ENCODE assay signal across 26 cellular contexts in genomic region chr16:63171545-63171944, GRCh38.
DNase-seq lines count a peak whose midpoint lies in the region; ATAC-seq, FAIRE-seq and TF ChIP-seq lines count a peak whose summit lies in the region.
"Had no signal": no experiment of that assay in that cellular context is flagged by ENCODE, and none has a peak within 500 bp of the region (broad histone marks: within the 10 kb centered on the region; RNA-seq: fewer than 3 reads in every experiment).

No MANE protein-coding gene starts in this region.

- FAIRE-seq in HepG2 (lab: Jason Lieb, UNC), result no peak
- FAIRE-seq in H1 (lab: Jason Lieb, UNC), result no peak
- FAIRE-seq: A204.1, GM12878, GM12892, GM18507 had no signal

- intact Hi-C loops in HepG2 (cut with micrococcal nuclease; ENCODE audit: unreplicated experiment) (no loop called here), right lobe of liver (cut with DNase I) (no loop called here), IMR-90 (cut with micrococcal nuclease) (no loop called here)

- dilution Hi-C loops in IMR-90 (cut with HindIII; ENCODE audit: low sequenced_read_pairs, unreplicated experiment), result no loop called here

- H3K56ac ChIP-seq in IMR-90 (ENCODE audit: extremely low read depth, insufficient read depth, low read length), result no peak overlapping the region
- no peak overlapping the region for H3K56ac ChIP-seq in H1 (replicated peaks; ENCODE audit: insufficient read length, low read depth, low read length)

- H2BK20ac ChIP-seq in IMR-90 (ENCODE audit: low read depth, low read length), result no peak overlapping the region
- H2BK20ac ChIP-seq in H1 (ENCODE audit: low read length), result no peak overlapping the region

- H2BK12ac ChIP-seq in H1 (ENCODE audit: low read depth, low read length), result no peak overlapping the region

- TF ChIP-seq POLR2A in HepG2 (IDR thresholded peaks at IDR 0.05; ENCODE audit: insufficient read depth in 1 of 2, low read depth in 2 of 2, low read length in 2 of 2) (no peak), right lobe of liver (IDR thresholded peaks at IDR 0.05) (no peak), IMR-90 (IDR thresholded peaks at IDR 0.05; ENCODE audit: low read depth, low read length) (no peak), H1 (IDR thresholded peaks at IDR 0.05; ENCODE audit: control extremely low read depth in 1 of 2, low read depth in 2 of 2, low read length in 2 of 2) (no peak)

- no peak overlapping the region for H4K5ac ChIP-seq in IMR-90 (ENCODE audit: low read depth, low read length)
- no peak overlapping the region for H4K5ac ChIP-seq in H1 (ENCODE audit: insufficient read length, low read depth, low read length)

- H3K9ac ChIP-seq in HepG2 (ENCODE audit: insufficient read depth, low read depth, low read length) (no peak overlapping the region), IMR-90 (ENCODE audit: low read depth, low read length) (no peak overlapping the region), H1 (replicated peaks in 1 of 4; ENCODE audit: extremely low read depth in 1 of 4, low read depth in 3 of 4, low read length in 3 of 4) (no peak overlapping the region)
- H3K9ac ChIP-seq: BLaER1 had no signal

- H2AFZ ChIP-seq in HepG2 (ENCODE audit: low read length), result no peak overlapping the region
- no peak overlapping the region for H2AFZ ChIP-seq in IMR-90 (replicated peaks; ENCODE audit: low read length, poor library complexity)
- H2AFZ ChIP-seq in H1 (ENCODE audit: low read length), result no peak overlapping the region

- no peak overlapping the region for H4K91ac ChIP-seq in IMR-90 (ENCODE audit: insufficient read depth, low read depth, low read length)
- no peak overlapping the region for H4K91ac ChIP-seq in H1 (replicated peaks; ENCODE audit: insufficient read length, low read length)

- H3K9me3 ChIP-seq in HepG2 (ENCODE audit: low read length) (peaks cover 91% of the 10 kb centered on the region), right lobe of liver (no peaks in the 10 kb centered on the region), IMR-90 (ENCODE audit: control insufficient read depth, insufficient read depth, low read length) (peaks cover 9% of the 10 kb centered on the region), H1 (ENCODE audit: insufficient read depth in 2 of 2, low read depth in 1 of 2, low read length in 1 of 2) (no peaks in the 10 kb centered on the region; a peak in 1 of 4 replicates)
- H3K9me3 ChIP-seq: BE2C, BLaER1 had no signal

- no peak for DNase-seq in HepG2 (ENCODE audit: low spot score)
- DNase-seq in right lobe of liver, result no peak
- DNase-seq in IMR-90, result no peak
- no peak for DNase-seq in H1 (ENCODE audit: low read depth in 1 of 2, low spot score in 2 of 2)
- no peak for DNase-seq in stimulated activated CD4-positive, alpha-beta T cell treated with anti-CD3 and anti-CD28 coated beads, Interleukin-4, amount 100 ng/mL, for 24 hours
- DNase-seq: 8988T; AML-193; BE2C; C1 segment of cervical spinal cord; CD4-positive, alpha-beta memory T cell; CD4-positive, CD25-positive, alpha-beta regulatory T cell; CD8-positive, alpha-beta memory T cell; COR-L47; DMS 273 treated with DMSO at 0.1 percent for 48 hours; DMS153; DMS53; DMS79; DND-41; EL; GDM1 had no signal

- H3K4me1 ChIP-seq in HepG2 (ENCODE audit: insufficient read depth, low read length) (no peaks in the 10 kb centered on the region), right lobe of liver (no peaks in the 10 kb centered on the region), IMR-90 (ENCODE audit: control insufficient read depth, insufficient read depth, low read length) (no peaks in the 10 kb centered on the region), H1 (replicated peaks in 1 of 4; ENCODE audit: control insufficient read depth in 3 of 4, insufficient read depth in 4 of 4, low read length in 3 of 4) (no peaks in the 10 kb centered on the region)
- H3K4me1 ChIP-seq: BE2C, BLaER1 had no signal

- POLR2A ChIA-PET in HepG2 (lab: Yijun Ruan, JAX) (no interaction called here), IMR-90 (lab: Charles Lee; ENCODE audit: unreplicated experiment) (no interaction called here), H1 (lab: Charles Lee; ENCODE audit: partially characterized antibody) (no interaction called here)

- H3K18ac ChIP-seq in IMR-90 (ENCODE audit: low read depth, low read length) (no peak overlapping the region), H1 (ENCODE audit: extremely low read depth, low read length) (no peak overlapping the region)

- CTCF ChIA-PET in HepG2 (lab: Yijun Ruan, JAX; ENCODE audit: low intra/inter-chr PET ratio, low total read pairs) (no interaction called here), IMR-90 (lab: Yijun Ruan, JAX) (no interaction called here), H1 (lab: Charles Lee; ENCODE audit: partially characterized antibody) (no interaction called here)

- TF ChIP-seq RAD21 in HepG2 (CRISPR knock-in tag; IDR thresholded peaks at IDR 0.05), result no peak
- TF ChIP-seq RAD21 in IMR-90 (IDR thresholded peaks at IDR 0.05; ENCODE audit: low read length), result no peak
- no peak for TF ChIP-seq RAD21 in H1 (IDR thresholded peaks at IDR 0.05 in 1 of 2, conservative IDR thresholded peaks at IDR 0.05 in 1 of 2; ENCODE audit: low read depth in 2 of 2, low read length in 2 of 2)

- H3K23ac ChIP-seq in IMR-90 (ENCODE audit: low read depth, low read length) (no peak overlapping the region), H1 (ENCODE audit: insufficient read length) (no peak overlapping the region)

- H3K4me3 ChIP-seq in HepG2 (replicated peaks in 1 of 3; ENCODE audit: insufficient read depth in 1 of 3, low read depth in 2 of 3, low read length in 3 of 3) (no peak overlapping the region), right lobe of liver (no peak overlapping the region), IMR-90 (ENCODE audit: insufficient read depth, low read depth, low read length) (no peak overlapping the region), H1 (ENCODE audit: extremely low read depth in 1 of 4, insufficient read depth in 2 of 4, low read depth in 3 of 4, low read length in 4 of 4) (no peak overlapping the region)
- H3K4me3 ChIP-seq: BLaER1, GM12878 had no signal

- no peak for TF ChIP-seq EP300 in HepG2 (IDR thresholded peaks at IDR 0.05; ENCODE audit: low read depth in 2 of 2, low read length in 2 of 2)
- TF ChIP-seq EP300 in HepG2 (CRISPR knock-in tag; IDR thresholded peaks at IDR 0.05; ENCODE audit: borderline replicate concordance), result no peak
- TF ChIP-seq EP300 in H1 (IDR thresholded peaks at IDR 0.05; ENCODE audit: borderline replicate concordance in 1 of 2, low read depth in 2 of 2, low read length in 2 of 2), result no peak

- no peak overlapping the region for H3K4me2 ChIP-seq in HepG2 (ENCODE audit: low read depth, low read length)
- H3K4me2 ChIP-seq in IMR-90 (ENCODE audit: low read depth, low read length), result no peak overlapping the region
- no peak overlapping the region for H3K4me2 ChIP-seq in H1 (ENCODE audit: insufficient read depth in 1 of 2, low read depth in 2 of 2, low read length in 2 of 2)
- H3K4me2 ChIP-seq: BLaER1 had no signal

- BruUV-seq in HepG2 (replicated peaks; lab: Mats Ljungman, UMichigan), result no TSS peak
- no TSS peak for BruUV-seq in IMR-90 (replicated peaks; lab: Mats Ljungman, UMichigan)

- no peaks in the 10 kb centered on the region for H3K23me2 ChIP-seq in H1 (ENCODE audit: low read depth, low read length)

- H3K9me1 ChIP-seq in IMR-90 (ENCODE audit: insufficient read depth, low read length), result no peaks in the 10 kb centered on the region

- no peak overlapping the region for H3K27ac ChIP-seq in HepG2 (ENCODE audit: extremely low read length, insufficient read depth, low read length)
- H3K27ac ChIP-seq in right lobe of liver, result no peak overlapping the region
- no peak overlapping the region for H3K27ac ChIP-seq in IMR-90 (ENCODE audit: insufficient read depth, low read length)
- no peak overlapping the region for H3K27ac ChIP-seq in H1 (ENCODE audit: low read depth, low read length)
- H3K27ac ChIP-seq: BLaER1 had no signal

- H3K79me2 ChIP-seq in HepG2 (ENCODE audit: insufficient read depth, low read length) (no peaks in the 10 kb centered on the region), H1 (ENCODE audit: control insufficient read depth in 1 of 2, insufficient read depth in 2 of 2, low read length in 2 of 2) (no peaks in the 10 kb centered on the region)

- no peak overlapping the region for H3K4ac ChIP-seq in IMR-90 (ENCODE audit: low read depth, low read length)
- no peak overlapping the region for H3K4ac ChIP-seq in H1 (replicated peaks; ENCODE audit: insufficient read length, low read depth, low read length)

- H2BK15ac ChIP-seq in IMR-90 (ENCODE audit: low read depth, low read length), result no peak overlapping the region
- no peak overlapping the region for H2BK15ac ChIP-seq in H1 (ENCODE audit: low read length)

- no peak for TF ChIP-seq CTCF in HepG2 (CRISPR knock-in tag; IDR thresholded peaks at IDR 0.05)
- TF ChIP-seq CTCF in right lobe of liver (IDR thresholded peaks at IDR 0.05), result no peak
- no peak for TF ChIP-seq CTCF in IMR-90 (conservative IDR thresholded peaks at IDR 0.05; ENCODE audit: low read depth, low read length)
- TF ChIP-seq CTCF in H1 (IDR thresholded peaks at IDR 0.05; ENCODE audit: control extremely low read depth in 1 of 3, insufficient read depth in 1 of 3, low read depth in 1 of 3, low read length in 3 of 3), result no peak

- ATAC-seq in HepG2 (no peak), right lobe of liver (no peak), IMR-90 (ENCODE audit: low read depth) (no peak), HG03442 (IDR thresholded peaks at IDR 0.05; ENCODE audit: unreplicated experiment) (no peak)
- ATAC-seq: GM12878 had no signal

- H2AK9ac ChIP-seq in IMR-90 (replicated peaks; ENCODE audit: low read depth, low read length, poor library complexity), result no peak overlapping the region

- no peaks in the 10 kb centered on the region for H3K79me1 ChIP-seq in IMR-90 (ENCODE audit: low read depth in 1 of 2, low read length in 2 of 2)
- H3K79me1 ChIP-seq in H1 (ENCODE audit: low read depth, low read length), result no peaks in the 10 kb centered on the region

- H3K14ac ChIP-seq in IMR-90 (replicated peaks; ENCODE audit: low read depth, low read length) (no peak overlapping the region), H1 (ENCODE audit: insufficient read length) (no peak overlapping the region)

- H3K27me3 ChIP-seq in HepG2 (ENCODE audit: control insufficient read depth in 1 of 2, insufficient read depth in 2 of 2, low read length in 2 of 2) (no peaks in the 10 kb centered on the region), right lobe of liver (no peaks in the 10 kb centered on the region), IMR-90 (ENCODE audit: control insufficient read depth, insufficient read depth, low read length) (no peaks in the 10 kb centered on the region), H1 (replicated peaks in 1 of 4; ENCODE audit: control insufficient read depth in 3 of 4, extremely low read depth in 1 of 4, insufficient read depth in 3 of 4, low read length in 3 of 4) (no peaks in the 10 kb centered on the region)
- H3K27me3 ChIP-seq: BE2C, BLaER1 had no signal

- H3K36me3 ChIP-seq in HepG2 (replicated peaks in 1 of 2; ENCODE audit: control insufficient read depth in 1 of 2, insufficient read depth in 2 of 2, low read length in 2 of 2) (no peaks in the 10 kb centered on the region), right lobe of liver (no peaks in the 10 kb centered on the region), IMR-90 (ENCODE audit: control insufficient read depth, insufficient read depth, low read length) (no peaks in the 10 kb centered on the region), H1 (ENCODE audit: control insufficient read depth in 2 of 4, insufficient read depth in 4 of 4, low read length in 3 of 4) (no peaks in the 10 kb centered on the region)
- H3K36me3 ChIP-seq: BE2C, BLaER1 had no signal

- H2AK5ac ChIP-seq in IMR-90 (ENCODE audit: low read depth, low read length) (no peak overlapping the region), H1 (ENCODE audit: low read depth, low read length) (no peak overlapping the region)

- H4K8ac ChIP-seq in IMR-90 (ENCODE audit: low read depth in 2 of 2, low read length in 2 of 2) (no peak overlapping the region), H1 (ENCODE audit: extremely low read depth, insufficient read depth, low read length) (no peak overlapping the region)

- no peak overlapping the region for H2BK120ac ChIP-seq in IMR-90 (ENCODE audit: low read depth, low read length)
- no peak overlapping the region for H2BK120ac ChIP-seq in H1 (replicated peaks; ENCODE audit: low read depth, low read length)

- H2BK5ac ChIP-seq in IMR-90 (ENCODE audit: low read depth, low read length, poor library complexity, severe bottlenecking) (no peak overlapping the region), H1 (ENCODE audit: low read depth, low read length) (no peak overlapping the region)

- H4K20me1 ChIP-seq in HepG2 (ENCODE audit: insufficient read depth, low read length) (no peaks in the 10 kb centered on the region), IMR-90 (ENCODE audit: insufficient read depth, low read length) (no peaks in the 10 kb centered on the region), H1 (replicated peaks in 1 of 2; ENCODE audit: control insufficient read depth in 1 of 2, insufficient read depth in 2 of 2, low read length in 2 of 2) (no peaks in the 10 kb centered on the region)
- H4K20me1 ChIP-seq: BLaER1 had no signal

- in situ Hi-C loops in HepG2 (cut with HindIII; ENCODE audit: extremely low pct_ligation_motif_present, low pct_unique_long_range_greater_than_20kb), result no loop called here
- in situ Hi-C loops in IMR-90 (cut with MboI; ENCODE audit: low sequenced_read_pairs), result no loop called here

Comparison
In these comparisons a context has a peak if more than half of its experiments do, and no peak if none do; other contexts are left out.
1. Of the 41 proteins assayed by ChIP-seq in both HepG2 and H1: peak only in HepG2: none; only in H1: none; in both: MAFK; in neither: 40.